12 cellular contexts compared by ENCODE assay signal in genomic region chr4:6991249-6991648, GRCh38. TPM values are rescaled to one million over a fixed set of nuclear protein-coding genes. Genes with fewer than 3 reads are reported as not detected.
DNase-seq lines count a peak whose midpoint lies in the region; ATAC-seq, FAIRE-seq and TF ChIP-seq lines count a peak whose summit lies in the region.
"Had no signal": no experiment of that assay in that cellular context is flagged by ENCODE, and none has a peak within 500 bp of the region (broad histone marks: within the 10 kb centered on the region; RNA-seq: fewer than 3 reads in every experiment).

No MANE protein-coding gene starts in this region.

- FAIRE-seq in keratinocyte (lab: Jason Lieb, UNC), result no peak

- H3K27me3 ChIP-seq in adipocyte (replicated peaks; ENCODE audit: control insufficient read depth, insufficient read depth, low read length) (no peaks in the 10 kb centered on the region), keratinocyte (ENCODE audit: control insufficient read depth, extremely low read depth, insufficient read depth, low read length) (no peaks in the 10 kb centered on the region)
- H3K27me3 ChIP-seq: tibial artery had no signal

- POLR2A ChIA-PET in activated CD4-positive, alpha-beta T cell treated with anti-CD3 and anti-CD28 coated beads, Interleukin-2, amount 10 ng/mL, durations not matched to agents 7 days and 5 days (lab: Charles Lee), result no interaction called here

- intact Hi-C loops in mucosa of descending colon (cut with DNase I, micrococcal nuclease), result no loop called here

- H3K4me1 ChIP-seq in adipocyte (ENCODE audit: control insufficient read depth, insufficient read depth, low read length), result peaks cover 29% of the 10 kb centered on the region
- H3K4me1 ChIP-seq in keratinocyte (ENCODE audit: control insufficient read depth, extremely low read depth, insufficient read depth, low read length), result peaks cover 54% of the 10 kb centered on the region
- H3K4me1 ChIP-seq in mucosa of descending colon (ENCODE audit: low read depth), result peaks cover 40% of the 10 kb centered on the region

- H2AFZ ChIP-seq in keratinocyte (ENCODE audit: control insufficient read depth, low read length), result no peak overlapping the region

- DNase-seq in activated CD4-positive, alpha-beta T cell treated with anti-CD3 and anti-CD28 coated beads, Interleukin-2, amount 10 ng/mL, durations not matched to agents 7 days and 5 days, result no peak
- no peak for DNase-seq in activated CD4-positive, alpha-beta T cell treated with anti-CD3 and anti-CD28 coated beads, Interleukin-2, amount 50 U/mL, for 4 hours
- DNase-seq in adipocyte (ENCODE audit: low read depth) (no peak), keratinocyte (ENCODE audit: low read depth, low spot score) (no peak), NCI-H1105 (lab: John Stamatoyannopoulos, UW) (no peak), mucosa of descending colon (no peak), NCI-H345 (lab: John Stamatoyannopoulos, UW) (no peak)
- no peak for DNase-seq in stimulated activated naive B cell treated with anti-CD40 and anti-IgM and Interleukin-4, amounts not matched to agents 10 μg/mL and 1 μg/mL and 100 μg/mL, for 72 hours
- DNase-seq: central memory CD4-positive, alpha-beta T cell; Right ventricle myocardium superior; stimulated activated CD4-positive, alpha-beta T cell treated with anti-CD3 and anti-CD28 coated beads, Interleukin-1b, Interleukin-23, amount 100 ng/mL, for 48 hours had no signal

- H3K36me3 Mint-ChIP-seq in activated CD4-positive, alpha-beta T cell treated with anti-CD3 and anti-CD28 coated beads, Interleukin-2, amount 10 ng/mL, durations not matched to agents 7 days and 5 days (ENCODE audit: low read depth), result peaks cover 36% of the 10 kb centered on the region
- H3K36me3 Mint-ChIP-seq in stimulated activated naive B cell treated with anti-CD40 and anti-IgM and Interleukin-4, amounts not matched to agents 10 μg/mL and 1 μg/mL and 100 μg/mL, for 72 hours, result peaks cover 5 to 15% of the 10 kb centered on the region in 2 donors

- H3K27ac Mint-ChIP-seq in activated CD4-positive, alpha-beta T cell treated with anti-CD3 and anti-CD28 coated beads, Interleukin-2, amount 10 ng/mL, durations not matched to agents 7 days and 5 days, result peak overlapping the region; percentile 78
- peak overlapping the region; percentile 81 for H3K27ac Mint-ChIP-seq in stimulated activated naive B cell treated with anti-CD40 and anti-IgM and Interleukin-4, amounts not matched to agents 10 μg/mL and 1 μg/mL and 100 μg/mL, for 72 hours

- H3K27ac ChIP-seq in keratinocyte (ENCODE audit: control insufficient read depth, insufficient read depth, low read length), result peak overlapping the region; percentile 86
- H3K27ac ChIP-seq: tibial artery had no signal

- peaks cover 48% of the 10 kb centered on the region for H3K79me2 ChIP-seq in keratinocyte (ENCODE audit: control insufficient read depth, insufficient read depth, low read length)

- H3K4me1 Mint-ChIP-seq in activated CD4-positive, alpha-beta T cell treated with anti-CD3 and anti-CD28 coated beads, Interleukin-2, amount 10 ng/mL, durations not matched to agents 7 days and 5 days, result peaks cover 65% of the 10 kb centered on the region
- H3K4me1 Mint-ChIP-seq in stimulated activated naive B cell treated with anti-CD40 and anti-IgM and Interleukin-4, amounts not matched to agents 10 μg/mL and 1 μg/mL and 100 μg/mL, for 72 hours, result peaks cover 37 to 62% of the 10 kb centered on the region in 2 donors

- H3K9me3 Mint-ChIP-seq in activated CD4-positive, alpha-beta T cell treated with anti-CD3 and anti-CD28 coated beads, Interleukin-2, amount 10 ng/mL, durations not matched to agents 7 days and 5 days, result no peaks in the 10 kb centered on the region
- H3K9me3 Mint-ChIP-seq in stimulated activated naive B cell treated with anti-CD40 and anti-IgM and Interleukin-4, amounts not matched to agents 10 μg/mL and 1 μg/mL and 100 μg/mL, for 72 hours, result no peaks in the 10 kb centered on the region

- ATAC-seq in stimulated activated naive B cell treated with anti-CD40 and anti-IgM and Interleukin-4, amounts not matched to agents 10 μg/mL and 1 μg/mL and 100 μg/mL, for 72 hours (replicated peaks), result no peak
- ATAC-seq in mucosa of descending colon, result no peak

- H3K4me2 ChIP-seq in keratinocyte (ENCODE audit: control insufficient read depth, extremely low read depth, insufficient read depth, low read depth, low read length), result peak overlapping the region; percentile 91

- no peak for TF ChIP-seq CTCF in keratinocyte (optimal IDR thresholded peaks at IDR 0.05 in 1 of 3, IDR thresholded peaks at IDR 0.05 in 1 of 3, conservative IDR thresholded peaks at IDR 0.05 in 1 of 3; ENCODE audit: extremely low read depth in 1 of 3, insufficient read depth in 2 of 3, low read length in 3 of 3)
- TF ChIP-seq CTCF in mucosa of descending colon (IDR thresholded peaks at IDR 0.05), result no peak

- CTCF ChIA-PET in activated CD4-positive, alpha-beta T cell treated with anti-CD3 and anti-CD28 coated beads, Interleukin-2, amount 10 ng/mL, durations not matched to agents 7 days and 5 days (lab: Charles Lee), result interaction anchor here (0.9 to 2.1 kb wide), 5 partner anchors 8 to 118 kb away, joined by 3 to 6 read pairs (median 3); partner anchors contain the start of gene TADA2B

- peaks cover 8% of the 10 kb centered on the region for H4K20me1 ChIP-seq in keratinocyte (ENCODE audit: control insufficient read depth, extremely low read depth, insufficient read depth, low read length)

- peaks cover 4% of the 10 kb centered on the region for H3K9me1 ChIP-seq in keratinocyte (ENCODE audit: control insufficient read depth, extremely low read depth, insufficient read depth, low read length)

- H3K4me3 Mint-ChIP-seq in activated CD4-positive, alpha-beta T cell treated with anti-CD3 and anti-CD28 coated beads, Interleukin-2, amount 10 ng/mL, durations not matched to agents 7 days and 5 days, result no peak overlapping the region
- H3K4me3 Mint-ChIP-seq in stimulated activated naive B cell treated with anti-CD40 and anti-IgM and Interleukin-4, amounts not matched to agents 10 μg/mL and 1 μg/mL and 100 μg/mL, for 72 hours, result peak overlapping the region; percentile 31 to 36

- peak overlapping the region; percentile 78 for H3K9ac ChIP-seq in adipocyte (ENCODE audit: low read length)
- peak overlapping the region; percentile 70 for H3K9ac ChIP-seq in keratinocyte (ENCODE audit: control insufficient read depth, extremely low read depth, insufficient read depth, low read length)

- peak overlapping the region; percentile 70 for H3K4me3 ChIP-seq in adipocyte (ENCODE audit: low read length)
- H3K4me3 ChIP-seq in keratinocyte (ENCODE audit: control insufficient read depth in 2 of 3, extremely low read depth in 1 of 3, insufficient read depth in 2 of 3, low read depth in 1 of 3, low read length in 3 of 3), result peak overlapping the region in 2 of 3 experiments; percentile 30 to 62
- no peak overlapping the region for H3K4me3 ChIP-seq in mucosa of descending colon
- H3K4me3 ChIP-seq: tibial artery had no signal

- H3K36me3 ChIP-seq in adipocyte (ENCODE audit: control insufficient read depth, insufficient read depth, low read length, severe bottlenecking) (peaks cover 13% of the 10 kb centered on the region), keratinocyte (ENCODE audit: control insufficient read depth in 2 of 2, extremely low read depth in 1 of 2, insufficient read depth in 2 of 2, low read length in 2 of 2) (peaks cover 3 to 30% of the 10 kb centered on the region in 2 experiments), mucosa of descending colon (ENCODE audit: low read depth) (no peaks in the 10 kb centered on the region)

- no peaks in the 10 kb centered on the region for H3K27me3 Mint-ChIP-seq in activated CD4-positive, alpha-beta T cell treated with anti-CD3 and anti-CD28 coated beads, Interleukin-2, amount 10 ng/mL, durations not matched to agents 7 days and 5 days
- H3K27me3 Mint-ChIP-seq in stimulated activated naive B cell treated with anti-CD40 and anti-IgM and Interleukin-4, amounts not matched to agents 10 μg/mL and 1 μg/mL and 100 μg/mL, for 72 hours, result no peaks in the 10 kb centered on the region

- dilution Hi-C loops in keratinocyte (cut with MboI; ENCODE audit: extremely low pct_ligation_motif_present, low sequenced_read_pairs), result no loop called here

- H3K9me3 ChIP-seq in adipocyte (ENCODE audit: control insufficient read depth, low read length) (no peaks in the 10 kb centered on the region), keratinocyte (ENCODE audit: control insufficient read depth, low read depth, low read length) (no peaks in the 10 kb centered on the region), mucosa of descending colon (no peaks in the 10 kb centered on the region)
- H3K9me3 ChIP-seq: tibial artery had no signal

RNA-seq across cellular contexts. Expression of gene TADA2B, which starts 51.9 kb away (rescaled TPM):
- 10 to 100 TPM; 25.5 to 26.1 TPM for total RNA-seq in activated CD4-positive, alpha-beta T cell treated with anti-CD3 and anti-CD28 coated beads, Interleukin-2, amount 10 ng/mL, durations not matched to agents 7 days and 5 days
- polyA plus RNA-seq in keratinocyte, result 4.6 to 7.2 TPM (median 5.3 TPM) in 3 replicates
- 10.6 TPM for polyA plus RNA-seq in keratinocyte (2011; ENCODE audit: low read depth)
- 5.5 and 7.2 TPM in 2 replicates for polyA plus RNA-seq in keratinocyte (2011; cell fraction: cytosol; rRNA removed)
- 7.2 and 7.8 TPM in 2 replicates for polyA plus RNA-seq in keratinocyte (2011; cell fraction: nucleus; rRNA removed)
- polyA plus RNA-seq in keratinocyte (2012; ENCODE audit: low replicate concordance), result 10.8 and 12.4 TPM in 2 replicates
- polyA minus RNA-seq in keratinocyte, result 4.4 to 7.2 TPM (median 5.2 TPM) in 3 replicates
- 6.7 TPM for polyA minus RNA-seq in keratinocyte (2011; cell fraction: cytosol; rRNA and poly(A)+ RNA removed)
- 4.6 and 6.1 TPM in 2 replicates for polyA minus RNA-seq in keratinocyte (2011; cell fraction: nucleus; rRNA and poly(A)+ RNA removed)
- total RNA-seq in mucosa of descending colon, result 10 to 100 TPM; 22.2 to 32.7 (median 27.6) TPM
